9 cellular contexts compared by ENCODE assay signal in genomic region chr5:95817430-95817829, GRCh38. TPM values are rescaled to one million over a fixed set of nuclear protein-coding genes. Genes with fewer than 3 reads are reported as not detected.
DNase-seq lines count a peak whose midpoint lies in the region; ATAC-seq and TF ChIP-seq lines count a peak whose summit lies in the region.
"Had no signal": no experiment of that assay in that cellular context is flagged by ENCODE, and none has a peak within 500 bp of the region (broad histone marks: within the 10 kb centered on the region; RNA-seq: fewer than 3 reads in every experiment).

No MANE protein-coding gene starts in this region.

- H3K27ac ChIP-seq in CD8-positive, alpha-beta T cell (ENCODE audit: low read depth, low read length), result peak overlapping the region; percentile 54
- H3K27ac ChIP-seq in RWPE1, result no peak overlapping the region

- H3K4me3 Mint-ChIP-seq in CD8-positive, alpha-beta T cell, result peak overlapping the region; percentile 98
- peak overlapping the region; percentile 76 for H3K4me3 Mint-ChIP-seq in nephron progenitor cell

- ATAC-seq in CD8-positive, alpha-beta T cell, result peak; percentile 43
- ATAC-seq in GM18909 (IDR thresholded peaks at IDR 0.05; ENCODE audit: poor library complexity, unreplicated experiment) (no peak), GM19467 (IDR thresholded peaks at IDR 0.05; ENCODE audit: unreplicated experiment) (no peak), HG02981 (IDR thresholded peaks at IDR 0.05; ENCODE audit: unreplicated experiment) (no peak)

- H3K4me1 ChIP-seq in CD8-positive, alpha-beta T cell (ENCODE audit: insufficient read depth, low read length), result peaks cover 65% of the 10 kb centered on the region

- no peaks in the 10 kb centered on the region for H3K27me3 ChIP-seq in CD8-positive, alpha-beta T cell (ENCODE audit: insufficient read depth, low read length)

- no peaks in the 10 kb centered on the region for H3K9me3 ChIP-seq in CD8-positive, alpha-beta T cell (ENCODE audit: low read length)

- peaks cover 74% of the 10 kb centered on the region for H3K4me1 Mint-ChIP-seq in CD8-positive, alpha-beta T cell (ENCODE audit: low read depth)
- H3K4me1 Mint-ChIP-seq in nephron progenitor cell, result peaks cover 47% of the 10 kb centered on the region

- peaks cover 64% of the 10 kb centered on the region for H3K36me3 Mint-ChIP-seq in CD8-positive, alpha-beta T cell
- peaks cover 31% of the 10 kb centered on the region for H3K36me3 Mint-ChIP-seq in nephron progenitor cell (ENCODE audit: low read depth)

- TF ChIP-seq CTCF in CD8-positive, alpha-beta T cell (IDR thresholded peaks at IDR 0.05), result no peak
- TF ChIP-seq CTCF in RWPE1 (conservative IDR thresholded peaks at IDR 0.05; ENCODE audit: low read depth) (no peak), nephron progenitor cell (IDR thresholded peaks at IDR 0.05) (no peak)

- H3K9me3 Mint-ChIP-seq in CD8-positive, alpha-beta T cell, result no peaks in the 10 kb centered on the region
- H3K9me3 Mint-ChIP-seq in nephron progenitor cell, result no peaks in the 10 kb centered on the region

- no peaks in the 10 kb centered on the region for H3K27me3 Mint-ChIP-seq in CD8-positive, alpha-beta T cell (ENCODE audit: low read depth)
- no peaks in the 10 kb centered on the region for H3K27me3 Mint-ChIP-seq in nephron progenitor cell (ENCODE audit: low read depth, poor library complexity)

- intact Hi-C loops in CD8-positive, alpha-beta T cell (cut with DNase I, micrococcal nuclease), result no loop called here

- peaks cover 15% of the 10 kb centered on the region for H3K36me3 ChIP-seq in CD8-positive, alpha-beta T cell (ENCODE audit: insufficient read depth, low read length)

- peak overlapping the region; percentile 53 for H3K4me3 ChIP-seq in CD8-positive, alpha-beta T cell (ENCODE audit: low read depth, low read length)

- H3K27ac Mint-ChIP-seq in CD8-positive, alpha-beta T cell, result peak overlapping the region; percentile 93
- peak overlapping the region; percentile 62 for H3K27ac Mint-ChIP-seq in nephron progenitor cell

- CTCF ChIA-PET in CD8-positive, alpha-beta T cell (lab: Charles Lee), result interaction anchor here (1.0 to 11.8 kb wide), 7 partner anchors 10 to 36 kb away, joined by 3 to 111 read pairs (median 4); no protein-coding TSS in a partner anchor
- CTCF ChIA-PET in RWPE1 (lab: Yijun Ruan, JAX), result interaction anchor here (0.6 to 1.8 kb wide), 5 partner anchors 11 to 213 kb away, joined by 3 to 6 read pairs (median 4); no protein-coding TSS in a partner anchor

- POLR2A ChIA-PET in CD8-positive, alpha-beta T cell (lab: Charles Lee), result interaction anchor here (0.8 to 8.9 kb wide), 2 partner anchors 15 to 18 kb away, joined by 3 to 69 read pairs; no protein-coding TSS in a partner anchor
- POLR2A ChIA-PET in RWPE1 (lab: Yijun Ruan, JAX; ENCODE audit: low non-redundant PET), result no interaction called here

- peak in 3 of 7 experiments; percentile 41 to 52 (median 45) for DNase-seq in CD8-positive, alpha-beta T cell
- peak; percentile 58 for DNase-seq in RWPE1 (ENCODE audit: low spot score)
- peak; percentile 27 for DNase-seq in dermis blood vessel endothelial cell
- DNase-seq in nephron progenitor cell, result peak; percentile 37
- DNase-seq in cerebellar nuclear complex (lab: John Stamatoyannopoulos, UW), result no peak
- DNase-seq: NCI-H1930 had no signal

RNA-seq across cellular contexts. Expression of gene GLRX, which starts 5.1 kb away (rescaled TPM):
- 10 to 100 TPM; 17.9 to 19.5 TPM for total RNA-seq in CD8-positive, alpha-beta T cell
- total RNA-seq in dermis blood vessel endothelial cell, result 18.3 and 26.0 TPM in 2 replicates

Comparison
In these comparisons a context has a peak if more than half of its experiments do, and no peak if none do; other contexts are left out.
1. DNase-seq: peak in RWPE1 (single experiment), dermis blood vessel endothelial cell (single experiment) and nephron progenitor cell (single experiment); none in cerebellar nuclear complex (0 of 2).